In genomic region chr3:189805375-189806067, GRCh38 we compare ENCODE assay signal across 17 cellular contexts.
DNase-seq lines count a peak whose midpoint lies in the region; TF ChIP-seq lines count a peak whose summit lies in the region.
"Had no signal": no experiment of that assay in that cellular context is flagged by ENCODE, and none has a peak within 500 bp of the region (broad histone marks: within the 10 kb centered on the region; RNA-seq: fewer than 3 reads in every experiment).

No MANE protein-coding gene starts in this region.

- no peak overlapping the region for H2BK5ac ChIP-seq in mesendoderm (ENCODE audit: low read length)

- H3K4me1 ChIP-seq in mesendoderm (ENCODE audit: control insufficient read depth, low read depth, low read length) (peaks cover 6% of the 10 kb centered on the region), smooth muscle cell (ENCODE audit: low read depth) (peaks cover 5% of the 10 kb centered on the region)
- H3K4me1 ChIP-seq: BLaER1 treated with 17β-estradiol and CSF1 and Interleukin-3, amounts not matched to agents 10 nM and 100 nM had no signal

- H3K56ac ChIP-seq in mesendoderm (ENCODE audit: low read length), result no peak overlapping the region

- no peak overlapping the region for H3K18ac ChIP-seq in mesendoderm (ENCODE audit: low read length)

- H3K4me3 ChIP-seq in SK-N-MC, result no peak overlapping the region
- H3K4me3 ChIP-seq in mesendoderm (ENCODE audit: low read length), result no peak overlapping the region
- no peak overlapping the region for H3K4me3 ChIP-seq in smooth muscle cell
- H3K4me3 ChIP-seq: BLaER1 treated with 17β-estradiol and CSF1 and Interleukin-3, amounts not matched to agents 10 nM and 100 nM; MG63; SJCRH30 had no signal

- H3K36me3 ChIP-seq in SK-N-MC (ENCODE audit: insufficient read depth, low read length), result no peaks in the 10 kb centered on the region; the same call in 1 of the 2 replicates
- no peaks in the 10 kb centered on the region for H3K36me3 ChIP-seq in mesendoderm (ENCODE audit: control insufficient read depth, insufficient read depth, low read length)
- H3K36me3 ChIP-seq in smooth muscle cell (ENCODE audit: low read depth), result no peaks in the 10 kb centered on the region
- H3K36me3 ChIP-seq: BLaER1 treated with 17β-estradiol and CSF1 and Interleukin-3, amounts not matched to agents 10 nM and 100 nM; MG63; SJCRH30 had no signal

- H3K4ac ChIP-seq in mesendoderm (ENCODE audit: low read depth, low read length), result no peak overlapping the region

- H4K20me1 ChIP-seq in smooth muscle cell (ENCODE audit: low read depth), result no peaks in the 10 kb centered on the region
- H4K20me1 ChIP-seq: BLaER1 treated with 17β-estradiol and CSF1 and Interleukin-3, amounts not matched to agents 10 nM and 100 nM had no signal

- H3F3A ChIP-seq in smooth muscle cell (ENCODE audit: low read depth), result no peaks in the 10 kb centered on the region

- H2BK120ac ChIP-seq in mesendoderm (ENCODE audit: low read depth, low read length), result no peak overlapping the region

- no CpG with 5 or more reads among the region's 4 CpGs for WGBS in mesendoderm (ENCODE audit: extremely low coverage, insufficient coverage, low lambda C conversion rate)
- WGBS in smooth muscle cell (ENCODE audit: low lambda C conversion rate), result 70% methylated on average over 4 of the region's 4 CpGs

- H3K9ac ChIP-seq in SK-N-MC (ENCODE audit: insufficient read length) (no peak overlapping the region), mesendoderm (ENCODE audit: low read length) (no peak overlapping the region), smooth muscle cell (ENCODE audit: low read depth) (no peak overlapping the region)
- H3K9ac ChIP-seq: BLaER1 treated with 17β-estradiol and CSF1 and Interleukin-3, amounts not matched to agents 10 nM and 100 nM had no signal

- no peak overlapping the region for H3K23ac ChIP-seq in mesendoderm (ENCODE audit: low read length)

- no peaks in the 10 kb centered on the region for H3K79me1 ChIP-seq in mesendoderm (ENCODE audit: low read length)

- H2AFZ ChIP-seq in smooth muscle cell (ENCODE audit: low read depth), result no peak overlapping the region

- peak overlapping the region; percentile 2 for H2BK15ac ChIP-seq in mesendoderm (replicated peaks; ENCODE audit: low read depth)

- H2AK5ac ChIP-seq in mesendoderm (ENCODE audit: low read length), result no peak overlapping the region

- DNase-seq in NCI-H146 (lab: John Stamatoyannopoulos, UW) (peak; percentile 76), NCI-H146 treated with DMSO at 0.1 percent for 48 hours (lab: John Stamatoyannopoulos, UW; ENCODE audit: unreplicated experiment) (no peak), SK-N-MC (ENCODE audit: low read depth, low spot score) (no peak), mesendoderm (no peak), smooth muscle cell (lab: John Stamatoyannopoulos, UW; ENCODE audit: unreplicated experiment) (no peak), 8988T (no peak), OCI-M1 (lab: John Stamatoyannopoulos, UW) (no peak), superior temporal gyrus (ENCODE audit: extremely low spot score) (no peak)
- DNase-seq: DMS 273 treated with DMSO at 0.1 percent for 48 hours, KBM-7, MG63, NCI-H1092 treated with DMSO at 0.1 percent for 48 hours, NCI-H2171 had no signal

- H3K9me3 ChIP-seq in SK-N-MC (ENCODE audit: low read depth, low read length), result no peaks in the 10 kb centered on the region
- H3K9me3 ChIP-seq in smooth muscle cell (replicated peaks; ENCODE audit: low read depth), result no peaks in the 10 kb centered on the region
- H3K9me3 ChIP-seq: MG63, SJCRH30 had no signal

- H4K5ac ChIP-seq in mesendoderm (ENCODE audit: low read length), result no peak overlapping the region

- H4K8ac ChIP-seq in mesendoderm (ENCODE audit: low read depth, low read length), result no peak overlapping the region

- no peaks in the 10 kb centered on the region for H3K79me2 ChIP-seq in mesendoderm (ENCODE audit: control insufficient read depth, insufficient read depth, low read length)
- H3K79me2 ChIP-seq in smooth muscle cell (ENCODE audit: low read depth), result no peaks in the 10 kb centered on the region

- H3K27me3 ChIP-seq in mesendoderm (ENCODE audit: insufficient read depth, low read length, poor library complexity) (no peaks in the 10 kb centered on the region), smooth muscle cell (ENCODE audit: low read depth) (no peaks in the 10 kb centered on the region)
- H3K27me3 ChIP-seq: BLaER1 treated with 17β-estradiol and CSF1 and Interleukin-3, amounts not matched to agents 10 nM and 100 nM; MG63; SJCRH30 had no signal

- peak overlapping the region; percentile 10; the same call in 1 of the 2 replicates for H3K27ac ChIP-seq in SK-N-MC
- H3K27ac ChIP-seq in mesendoderm (ENCODE audit: low read depth, low read length), result no peak overlapping the region
- peak overlapping the region; percentile 10 for H3K27ac ChIP-seq in smooth muscle cell (ENCODE audit: low read depth)
- H3K27ac ChIP-seq: 22Rv1; BLaER1 treated with 17β-estradiol and CSF1 and Interleukin-3, amounts not matched to agents 10 nM and 100 nM; HL-60 had no signal

- TF ChIP-seq CTCF in smooth muscle cell (IDR thresholded peaks at IDR 0.05; ENCODE audit: borderline replicate concordance, insufficient read depth, poor library complexity, severe bottlenecking), result no peak

- H3K4me2 ChIP-seq in mesendoderm (ENCODE audit: low read length) (no peak overlapping the region), smooth muscle cell (no peak overlapping the region)
- H3K4me2 ChIP-seq: BLaER1 treated with 17β-estradiol and CSF1 and Interleukin-3, amounts not matched to agents 10 nM and 100 nM had no signal
